ENCODE assay signal across 30 cellular contexts in genomic region chr4:7016512-7016911, GRCh38.
"Had no signal": no experiment of that assay in that cellular context is flagged by ENCODE, and none has a peak within 500 bp of the region (broad histone marks: within the 10 kb centered on the region; RNA-seq: fewer than 3 reads in every experiment).

No MANE protein-coding gene starts in this region.

- ATAC-seq: activated CD4-positive, CD25-positive, alpha-beta regulatory T cell treated with anti-CD3 and anti-CD28 coated beads, Interleukin-2, amount 50 U/mL, for 24 hours; activated CD8-positive, alpha-beta memory T cell treated with anti-CD3 and anti-CD28 coated beads, Interleukin-2, amount 10 ng/mL, durations not matched to agents 7 days and 5 days; activated CD8-positive, alpha-beta T cell treated with anti-CD3 and anti-CD28 coated beads, Interleukin-2, amount 10 ng/mL, durations not matched to agents 7 days and 5 days; activated naive CD4-positive, alpha-beta T cell treated with anti-CD3 and anti-CD28 coated beads, Interleukin-2, amount 50 U/mL, for 72 hours; effector memory CD8-positive, alpha-beta T cell; gastroesophageal sphincter; T-helper 17 cell had no signal

- H3K4me3 Mint-ChIP-seq: activated B cell treated with CpG ODN at 0.5 μM for 24 hours; activated CD4-positive, alpha-beta memory T cell treated with anti-CD3 and anti-CD28 coated beads for 36 hours; activated CD8-positive, alpha-beta memory T cell treated with anti-CD3 and anti-CD28 coated beads, Interleukin-2, amount 10 ng/mL, durations not matched to agents 7 days and 5 days; activated CD8-positive, alpha-beta T cell treated with anti-CD3 and anti-CD28 coated beads, Interleukin-2, amount 10 ng/mL, durations not matched to agents 7 days and 5 days; activated naive CD4-positive, alpha-beta T cell treated with anti-CD3 and anti-CD28 coated beads, Interleukin-2, amount 10 ng/mL, durations not matched to agents 7 days and 5 days; activated naive CD8-positive, alpha-beta T cell treated with anti-CD3 and anti-CD28 coated beads, Interleukin-2, amount 10 ng/mL, durations not matched to agents 7 days and 5 days; central memory CD8-positive, alpha-beta T cell; effector memory CD8-positive, alpha-beta T cell; T-helper 17 cell; T-helper 2 cell treated with Interferon-gamma antibody and Interleukin-4, amounts not matched to agents 5 μg/mL and 100 μg/mL, for 36 hours had no signal

- H3K9me3 ChIP-seq: esophagus squamous epithelium, gastroesophageal sphincter had no signal

- H3K27ac ChIP-seq: brain microvascular endothelial cell, epithelial cell of prostate, esophagus squamous epithelium, gastroesophageal sphincter, WERI-Rb-1 had no signal

- H3K4me3 ChIP-seq: esophagus squamous epithelium, gastroesophageal sphincter had no signal

- DNase-seq: activated B cell treated with CpG ODN at 0.5 μM for 24 hours; activated CD4-positive, alpha-beta memory T cell treated with anti-CD3 and anti-CD28 coated beads for 36 hours; activated CD4-positive, alpha-beta T cell treated with anti-CD3 and anti-CD28 coated beads for 48 hours; activated CD8-positive, alpha-beta memory T cell treated with anti-CD3 and anti-CD28 coated beads, Interleukin-2, amount 10 ng/mL, durations not matched to agents 7 days and 5 days; activated CD8-positive, alpha-beta memory T cell treated with anti-CD3 and anti-CD28 coated beads, Interleukin-2, amount 50 U/mL, for 4 hours; activated CD8-positive, alpha-beta T cell treated with anti-CD3 and anti-CD28 coated beads, Interleukin-2, amount 10 ng/mL, durations not matched to agents 7 days and 5 days; activated gamma-delta T cell; activated naive CD4-positive, alpha-beta T cell; activated naive CD4-positive, alpha-beta T cell treated with anti-CD3 and anti-CD28 coated beads, Interleukin-2, amount 10 ng/mL, durations not matched to agents 7 days and 5 days; activated naive CD8-positive, alpha-beta T cell treated with anti-CD3 and anti-CD28 coated beads, Interleukin-2, amount 10 ng/mL, durations not matched to agents 7 days and 5 days; activated T-cell treated with anti-CD3 and anti-CD28 coated beads, Interleukin-2, amount 50 U/mL, for 1 hour; activated T-cell treated with anti-CD3 and anti-CD28 coated beads, Interleukin-2, amount 50 U/mL, for 48 hours; anterior cingulate cortex; brain microvascular endothelial cell; cortex of kidney; dermis blood vessel endothelial cell; effector CD4-positive, alpha-beta T cell; effector memory CD8-positive, alpha-beta T cell; esophagus squamous epithelium; foreskin melanocyte; T-helper 1 cell; T-helper 17 cell; T1000; WERI-Rb-1 had no signal

- H3K9me3 Mint-ChIP-seq: activated B cell treated with CpG ODN at 0.5 μM for 24 hours; activated CD4-positive, alpha-beta memory T cell treated with anti-CD3 and anti-CD28 coated beads for 36 hours; activated naive CD4-positive, alpha-beta T cell treated with anti-CD3 and anti-CD28 coated beads, Interleukin-2, amount 10 ng/mL, durations not matched to agents 7 days and 5 days; activated naive CD4-positive, alpha-beta T cell treated with anti-CD3 and anti-CD28 coated beads, Interleukin-2, amount 50 U/mL, for 72 hours; activated naive CD8-positive, alpha-beta T cell treated with anti-CD3 and anti-CD28 coated beads, Interleukin-2, amount 10 ng/mL, durations not matched to agents 7 days and 5 days; central memory CD8-positive, alpha-beta T cell; effector memory CD8-positive, alpha-beta T cell; T-helper 2 cell treated with Interferon-gamma antibody and Interleukin-4, amounts not matched to agents 5 μg/mL and 100 μg/mL, for 36 hours had no signal

- H3K27me3 Mint-ChIP-seq: activated B cell treated with CpG ODN at 0.5 μM for 24 hours; activated CD4-positive, alpha-beta memory T cell treated with anti-CD3 and anti-CD28 coated beads for 36 hours; activated CD8-positive, alpha-beta memory T cell treated with anti-CD3 and anti-CD28 coated beads, Interleukin-2, amount 10 ng/mL, durations not matched to agents 7 days and 5 days; activated naive CD4-positive, alpha-beta T cell treated with anti-CD3 and anti-CD28 coated beads, Interleukin-2, amount 10 ng/mL, durations not matched to agents 7 days and 5 days; activated naive CD8-positive, alpha-beta T cell treated with anti-CD3 and anti-CD28 coated beads, Interleukin-2, amount 10 ng/mL, durations not matched to agents 7 days and 5 days; central memory CD8-positive, alpha-beta T cell; effector memory CD8-positive, alpha-beta T cell; T-helper 17 cell had no signal

- H3K27me3 ChIP-seq: brain microvascular endothelial cell, esophagus squamous epithelium, gastroesophageal sphincter had no signal

- H3K4me1 ChIP-seq: esophagus squamous epithelium, gastroesophageal sphincter had no signal

- H3K27ac Mint-ChIP-seq: activated B cell treated with CpG ODN at 0.5 μM for 24 hours; activated CD4-positive, alpha-beta memory T cell treated with anti-CD3 and anti-CD28 coated beads for 36 hours; activated CD8-positive, alpha-beta memory T cell treated with anti-CD3 and anti-CD28 coated beads, Interleukin-2, amount 10 ng/mL, durations not matched to agents 7 days and 5 days; activated CD8-positive, alpha-beta T cell treated with anti-CD3 and anti-CD28 coated beads, Interleukin-2, amount 10 ng/mL, durations not matched to agents 7 days and 5 days; activated naive CD4-positive, alpha-beta T cell treated with anti-CD3 and anti-CD28 coated beads, Interleukin-2, amount 10 ng/mL, durations not matched to agents 7 days and 5 days; activated naive CD8-positive, alpha-beta T cell treated with anti-CD3 and anti-CD28 coated beads, Interleukin-2, amount 10 ng/mL, durations not matched to agents 7 days and 5 days; T-helper 17 cell; T-helper 2 cell treated with Interferon-gamma antibody and Interleukin-4, amounts not matched to agents 5 μg/mL and 100 μg/mL, for 36 hours had no signal
